In the genomic region with DNA sequence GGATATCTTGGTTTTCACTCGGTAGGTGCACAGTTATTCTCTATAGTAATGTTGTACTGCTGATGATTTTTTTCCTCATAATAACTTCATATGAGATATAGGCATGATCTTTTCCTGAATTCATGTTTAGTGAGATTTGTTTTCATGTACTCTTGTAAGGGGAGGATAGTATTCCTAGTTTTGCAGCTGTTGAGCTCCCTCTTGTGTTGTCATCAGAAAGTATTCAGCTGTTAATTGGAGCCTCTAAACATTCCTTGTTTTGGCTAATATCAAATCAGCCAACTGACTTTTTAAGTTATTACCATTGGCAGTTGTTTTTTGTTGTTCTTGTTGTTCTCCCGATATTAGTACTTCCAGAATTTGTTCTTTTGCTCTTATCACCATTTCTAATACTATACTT, we compare ENCODE assay signal across 12 cellular contexts. TPM values are rescaled to one million over a fixed set of nuclear protein-coding genes. Genes with fewer than 3 reads are reported as not detected.
A peak's percentile ranks its signal among the peaks of the same experiment; 100 is the strongest.
DNase-seq lines count a peak whose midpoint lies in the region; ATAC-seq and TF ChIP-seq lines count a peak whose summit lies in the region.
"Had no signal": no experiment of that assay in that cellular context is flagged by ENCODE, and none has a peak within 500 bp of the region (broad histone marks: within the 10 kb centered on the region; RNA-seq: fewer than 3 reads in every experiment).

No MANE protein-coding gene starts in this region.

- CTCF ChIA-PET in Panc1 (lab: Charles Lee) (interaction anchor here (1.3 kb wide), 1 partner anchor 292 kb away, joined by 5 read pairs; no protein-coding TSS in a partner anchor), HEK293T (lab: Yijun Ruan, JAX) (no interaction called here)

- H4K5ac ChIP-seq in H9 (ENCODE audit: insufficient read length, low read depth, low read length) = no peak overlapping the region

- no peaks in the 10 kb centered on the region for H3K79me1 ChIP-seq in H9 (ENCODE audit: insufficient read depth, low read depth, low read length, poor library complexity, severe bottlenecking)

- H4K91ac ChIP-seq in H9 (ENCODE audit: insufficient read length, low read depth, low read length) = no peak overlapping the region

- H3K9me3 Mint-ChIP-seq in H9 = no peaks in the 10 kb centered on the region

- no peak overlapping the region for H2AK5ac ChIP-seq in H9 (ENCODE audit: insufficient read length, low read length)

- no peaks in the 10 kb centered on the region for H4K20me1 ChIP-seq in H9 (ENCODE audit: control insufficient read depth, insufficient read depth, insufficient read length)

- no peak overlapping the region for H3K27ac Mint-ChIP-seq in H9

- no peaks in the 10 kb centered on the region for H3K9me3 ChIP-seq in H9 (ENCODE audit: control insufficient read depth, low read depth, low read length)
- H3K9me3 ChIP-seq in Panc1 (ENCODE audit: control insufficient read depth, insufficient read depth, low read depth, low read length) = no peaks in the 10 kb centered on the region

- no peaks in the 10 kb centered on the region for H3K27me3 Mint-ChIP-seq in H9 (ENCODE audit: low read depth)

- H3K4me1 Mint-ChIP-seq in H9 = no peaks in the 10 kb centered on the region

- no peak overlapping the region for H2AFZ ChIP-seq in H9 (ENCODE audit: low read length)

- no peak overlapping the region for H3K4me3 Mint-ChIP-seq in H9

- no peak overlapping the region for H2BK120ac ChIP-seq in H9 (ENCODE audit: low read depth, low read length, poor library complexity, severe bottlenecking)

- H2BK20ac ChIP-seq in H9 (ENCODE audit: low read depth, low read length, poor library complexity, severe bottlenecking) = no peak overlapping the region

- no peak overlapping the region for H4K8ac ChIP-seq in H9 (replicated peaks; ENCODE audit: insufficient read length, low read depth, low read length)

- H2BK15ac ChIP-seq in H9 (ENCODE audit: low read depth, low read length) = no peak overlapping the region

- H3K4me1 ChIP-seq in H9 (ENCODE audit: insufficient read depth, low read length) (no peaks in the 10 kb centered on the region), Panc1 (ENCODE audit: control insufficient read depth, insufficient read depth, low read length) (no peaks in the 10 kb centered on the region)

- POLR2A ChIA-PET in Panc1 (lab: Charles Lee) = no interaction called here
- POLR2A ChIA-PET in HEK293T (lab: Yijun Ruan, JAX) = no interaction called here

- H3K4me2 ChIP-seq in H9 (ENCODE audit: insufficient read depth, insufficient read length, low read length) = no peak overlapping the region

- H3K56ac ChIP-seq in H9 (ENCODE audit: insufficient read length, low read depth, low read length) = no peak overlapping the region

- no peaks in the 10 kb centered on the region for H3K79me2 ChIP-seq in H9 (ENCODE audit: insufficient read depth, low read length)

- no peaks in the 10 kb centered on the region for H3K36me3 ChIP-seq in Panc1 (ENCODE audit: control insufficient read depth, insufficient read depth, low read length)

- intact Hi-C loops in Panc1 (cut with micrococcal nuclease; ENCODE audit: unreplicated experiment) = no loop called here

- no TSS peak for BruUV-seq in Panc1 (replicated peaks; lab: Mats Ljungman, UMichigan)

- H3K27me3 ChIP-seq in H9 (ENCODE audit: insufficient read depth, low read length) (no peaks in the 10 kb centered on the region), Panc1 (ENCODE audit: control insufficient read depth, insufficient read depth, low read length) (no peaks in the 10 kb centered on the region)

- H2BK5ac ChIP-seq in H9 (ENCODE audit: insufficient read length, low read length) = no peak overlapping the region

- H2BK12ac ChIP-seq in H9 (ENCODE audit: insufficient read length, low read depth, low read length) = no peak overlapping the region

- in situ Hi-C loops in Panc1 (cut with HindIII; ENCODE audit: low pct_unique_long_range_greater_than_20kb, low sequenced_read_pairs) = no loop called here

- H3K9ac ChIP-seq in H9 (ENCODE audit: extremely low read depth, insufficient read length, low read length) = no peak overlapping the region

- H3K27ac ChIP-seq in H9 (ENCODE audit: insufficient read length, low read depth, low read length) (no peak overlapping the region), Panc1 (ENCODE audit: low read length) (no peak overlapping the region)

- peaks cover 0 to 2% (median 0%) of the 10 kb centered on the region in 3 experiments; a peak in 1 of 7 replicates for H3K36me3 Mint-ChIP-seq in H9 (ENCODE audit: insufficient read depth in 1 of 3, low read depth in 3 of 3)

- no peak overlapping the region for H3K23ac ChIP-seq in H9 (ENCODE audit: insufficient read length, low read depth, low read length)

- no peak overlapping the region for H3K14ac ChIP-seq in H9 (ENCODE audit: insufficient read depth, low read length)

- ATAC-seq in Panc1 = no peak

- no peaks in the 10 kb centered on the region for H3K23me2 ChIP-seq in H9 (ENCODE audit: insufficient read length, low read depth, low read length, poor library complexity, severe bottlenecking)

- H3K18ac ChIP-seq in H9 (ENCODE audit: insufficient read length, low read depth, low read length) = no peak overlapping the region

- no CpG with 5 or more reads among the region's 2 CpGs for WGBS in H9 (ENCODE audit: extremely low coverage, insufficient read length, low lambda C conversion rate)

- TF ChIP-seq CTCF in H9 (conservative IDR thresholded peaks at IDR 0.05) (peak; percentile 73), Panc1 (IDR thresholded peaks at IDR 0.05) (peak; percentile 6; the same call in 1 of the 2 replicates)

- no peak overlapping the region for H3T11ph ChIP-seq in H9 (ENCODE audit: low read length)

- DNase-seq in AML-193 (lab: John Stamatoyannopoulos, UW) (peak; percentile 57 to 60), H9 (no peak), Panc1 (ENCODE audit: low read depth, low spot score) (no peak), iPS-NIHi11 (ENCODE audit: low spot score) (peak; percentile 17), HEK293T (ENCODE audit: extremely low spot score) (no peak), nucleus accumbens (lab: John Stamatoyannopoulos, UW) (no peak), islet precursor cell (no peak), AG08395 (ENCODE audit: low spot score) (no peak)
- DNase-seq: central memory CD4-positive, alpha-beta T cell; COR-L47 had no signal

- no peak overlapping the region for H3K4me3 ChIP-seq in Panc1 (ENCODE audit: low read depth in 2 of 2, low read length in 2 of 2)

- no peak overlapping the region for H3K4ac ChIP-seq in H9 (ENCODE audit: low read depth, low read length)

TF ChIP-seq in HEK293T, 16 proteins besides CTCF, POLR2A, EP300 and RAD21:
- TF ChIP-seq ELF4 (IDR thresholded peaks at IDR 0.05) = no peak
- TF ChIP-seq TARDBP (IDR thresholded peaks at IDR 0.05) = no peak
- no peak for TF ChIP-seq NFRKB (IDR thresholded peaks at IDR 0.05)
- TF ChIP-seq FOXM1 (IDR thresholded peaks at IDR 0.05; ENCODE audit: borderline replicate concordance) = no peak
- TF ChIP-seq SP1 (IDR thresholded peaks at IDR 0.05) = no peak
- TF ChIP-seq BHLHE40 (IDR thresholded peaks at IDR 0.05; ENCODE audit: borderline replicate concordance) = no peak
- no peak for TF ChIP-seq SUZ12 (IDR thresholded peaks at IDR 0.05)
- TF ChIP-seq L3MBTL2 (conservative IDR thresholded peaks at IDR 0.05) = no peak
- TF ChIP-seq FOXK2 (IDR thresholded peaks at IDR 0.05) = no peak
- no peak for TF ChIP-seq CTBP1 (IDR thresholded peaks at IDR 0.05; ENCODE audit: borderline replicate concordance)
- TF ChIP-seq ARNT (IDR thresholded peaks at IDR 0.05) = no peak
- no peak for TF ChIP-seq FOXA1 (IDR thresholded peaks at IDR 0.05)
- TF ChIP-seq ZNF384 (IDR thresholded peaks at IDR 0.05) = no peak
- no peak for TF ChIP-seq LEF1 (IDR thresholded peaks at IDR 0.05; ENCODE audit: borderline replicate concordance)
- no peak for TF ChIP-seq HDGF (IDR thresholded peaks at IDR 0.05; ENCODE audit: borderline replicate concordance)

RNA-seq across cellular contexts. Expression of gene OR10R2, which starts 24.4 kb away (rescaled TPM):
- total RNA-seq in H9 (2021) (not detected in 2 replicates), Panc1 (2021; ENCODE audit: unreplicated experiment) (not detected)
- not detected for polyA plus RNA-seq in Panc1 (2012; ENCODE audit: insufficient read length)
- total RNA-seq: activated CD8-positive, alpha-beta memory T cell treated with anti-CD3 and anti-CD28 coated beads for 36 hours; mesenteric fat pad had no signal

RNA-seq across cellular contexts. Expression of gene OR10K1, which starts 34.7 kb away (rescaled TPM):
- total RNA-seq in H9 (2021) = not detected in 2 replicates
- not detected for total RNA-seq in Panc1 (2021; ENCODE audit: unreplicated experiment)
- polyA plus RNA-seq in Panc1 (2012; ENCODE audit: insufficient read length) = not detected
- total RNA-seq: activated CD8-positive, alpha-beta memory T cell treated with anti-CD3 and anti-CD28 coated beads for 36 hours; mesenteric fat pad had no signal

RNA-seq across cellular contexts. Expression of gene OR6Y1, which starts 57.8 kb away (rescaled TPM):
- total RNA-seq in H9 (2021) (not detected in 2 replicates), Panc1 (2021; ENCODE audit: unreplicated experiment) (not detected)
- polyA plus RNA-seq in Panc1 (2012; ENCODE audit: insufficient read length) = not detected
- total RNA-seq: activated CD8-positive, alpha-beta memory T cell treated with anti-CD3 and anti-CD28 coated beads for 36 hours; mesenteric fat pad had no signal

Comparison
In these comparisons a context has a peak if more than half of its experiments do, and no peak if none do; other contexts are left out.
1. DNase-seq: peak in AML-193 (2 of 2) and iPS-NIHi11 (single experiment); none in H9 (single experiment), Panc1 (single experiment), HEK293T (single experiment), nucleus accumbens (0 of 56), islet precursor cell (single experiment) and AG08395 (single experiment).